ENCODE assay signal across 1 cellular context in the genomic region with DNA sequence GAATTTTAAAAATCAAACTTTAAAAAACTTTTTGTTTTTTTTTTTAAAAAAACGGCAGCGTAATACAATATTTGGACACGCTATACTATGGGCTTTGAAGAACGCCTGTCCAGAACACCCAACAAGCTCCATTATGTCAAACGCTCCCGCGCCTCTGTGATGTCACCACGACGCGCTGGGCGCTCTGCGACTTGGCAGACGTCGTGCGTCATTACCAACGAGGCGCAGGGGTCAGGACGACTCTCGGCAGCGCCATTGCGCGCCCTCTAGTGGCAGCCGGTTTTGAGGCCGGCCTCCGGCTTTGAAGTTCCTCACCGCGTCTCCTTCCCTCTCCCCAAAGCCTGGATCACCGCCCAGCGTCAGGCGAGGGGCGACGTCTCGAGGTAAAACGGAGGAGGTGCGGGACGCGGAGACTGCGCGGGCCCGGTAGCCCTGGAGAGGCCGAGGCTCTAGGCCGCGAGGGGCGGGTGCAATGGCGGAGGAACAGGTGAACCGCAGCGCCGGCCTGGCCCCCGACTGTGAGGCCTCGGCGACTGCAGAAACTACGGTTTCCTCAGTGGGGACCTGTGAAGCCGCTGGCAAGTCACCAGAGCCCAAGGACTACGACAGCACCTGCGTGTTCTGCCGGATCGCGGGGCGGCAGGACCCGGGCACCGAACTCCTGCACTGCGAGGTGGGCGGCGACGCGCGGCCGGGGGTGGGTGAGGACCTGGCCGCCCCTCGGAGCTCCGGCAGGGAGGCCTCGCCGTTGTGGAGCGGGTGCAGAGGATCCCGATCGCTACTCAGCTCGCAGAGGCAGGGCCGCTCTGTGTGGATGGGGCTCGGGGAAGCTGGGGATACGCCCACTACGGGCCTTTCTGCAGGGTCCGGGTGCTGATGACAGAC.
TF ChIP-seq lines count a peak whose summit lies in the region.

A gene (plus strand): TSS at position 265 of the 885 bp plus-strand sequence. CDS start 208 bp downstream, at position 473.

TF ChIP-seq in GM12878, 131 proteins besides CTCF, POLR2A, EP300 and RAD21 (continued from another document and continues in another):
- TF ChIP-seq, protein P1, sequence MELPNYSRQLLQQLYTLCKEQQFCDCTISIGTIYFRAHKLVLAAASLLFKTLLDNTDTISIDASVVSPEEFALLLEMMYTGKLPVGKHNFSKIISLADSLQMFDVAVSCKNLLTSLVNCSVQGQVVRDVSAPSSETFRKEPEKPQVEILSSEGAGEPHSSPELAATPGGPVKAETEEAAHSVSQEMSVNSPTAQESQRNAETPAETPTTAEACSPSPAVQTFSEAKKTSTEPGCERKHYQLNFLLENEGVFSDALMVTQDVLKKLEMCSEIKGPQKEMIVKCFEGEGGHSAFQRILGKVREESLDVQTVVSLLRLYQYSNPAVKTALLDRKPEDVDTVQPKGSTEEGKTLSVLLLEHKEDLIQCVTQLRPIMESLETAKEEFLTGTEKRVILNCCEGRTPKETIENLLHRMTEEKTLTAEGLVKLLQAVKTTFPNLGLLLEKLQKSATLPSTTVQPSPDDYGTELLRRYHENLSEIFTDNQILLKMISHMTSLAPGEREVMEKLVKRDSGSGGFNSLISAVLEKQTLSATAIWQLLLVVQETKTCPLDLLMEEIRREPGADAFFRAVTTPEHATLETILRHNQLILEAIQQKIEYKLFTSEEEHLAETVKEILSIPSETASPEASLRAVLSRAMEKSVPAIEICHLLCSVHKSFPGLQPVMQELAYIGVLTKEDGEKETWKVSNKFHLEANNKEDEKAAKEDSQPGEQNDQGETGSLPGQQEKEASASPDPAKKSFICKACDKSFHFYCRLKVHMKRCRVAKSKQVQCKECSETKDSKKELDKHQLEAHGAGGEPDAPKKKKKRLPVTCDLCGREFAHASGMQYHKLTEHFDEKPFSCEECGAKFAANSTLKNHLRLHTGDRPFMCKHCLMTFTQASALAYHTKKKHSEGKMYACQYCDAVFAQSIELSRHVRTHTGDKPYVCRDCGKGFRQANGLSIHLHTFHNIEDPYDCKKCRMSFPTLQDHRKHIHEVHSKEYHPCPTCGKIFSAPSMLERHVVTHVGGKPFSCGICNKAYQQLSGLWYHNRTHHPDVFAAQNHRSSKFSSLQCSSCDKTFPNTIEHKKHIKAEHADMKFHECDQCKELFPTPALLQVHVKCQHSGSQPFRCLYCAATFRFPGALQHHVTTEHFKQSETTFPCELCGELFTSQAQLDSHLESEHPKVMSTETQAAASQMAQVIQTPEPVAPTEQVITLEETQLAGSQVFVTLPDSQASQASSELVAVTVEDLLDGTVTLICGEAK (IDR thresholded peaks at IDR 0.05; ENCODE audit: borderline replicate concordance), result no peak; the same call in 1 of the 2 replicates
- TF ChIP-seq NFYA (IDR thresholded peaks at IDR 0.05; ENCODE audit: borderline replicate concordance, low read depth, low read length) (no peak), RELA (IDR thresholded peaks at IDR 0.05; ENCODE audit: borderline replicate concordance, partially characterized antibody) (peak; percentile 17), TARDBP (IDR thresholded peaks at IDR 0.05; ENCODE audit: borderline replicate concordance) (0 out of 2 replicates have a peak, but pooled peaks have one; percentile 9), ZNF217 (IDR thresholded peaks at IDR 0.05) (0 out of 2 replicates have a peak, but pooled peaks have one; percentile 59), TCF12 (IDR thresholded peaks at IDR 0.05; ENCODE audit: low read depth, low read length) (peak; percentile 12; the same call in 1 of the 2 replicates), CHD4 (IDR thresholded peaks at IDR 0.05) (no peak), RUNX3 (IDR thresholded peaks at IDR 0.05; ENCODE audit: low read length) (peak; percentile 73), ZNF207 (IDR thresholded peaks at IDR 0.05; ENCODE audit: borderline replicate concordance) (peak; percentile 79; the same call in 1 of the 2 replicates), CBFB (IDR thresholded peaks at IDR 0.05; ENCODE audit: low read depth) (peak; percentile 66; the same call in 1 of the 2 replicates), EGR1 (IDR thresholded peaks at IDR 0.05; ENCODE audit: borderline replicate concordance in 1 of 2, low read depth in 2 of 2, low read length in 2 of 2) (peak; percentile 25 to 95; a peak in 1 of 3 replicates), JUND (IDR thresholded peaks at IDR 0.05; ENCODE audit: low read depth, low read length) (peak; percentile 33; the same call in 1 of the 2 replicates), NBN (IDR thresholded peaks at IDR 0.05) (peak; percentile 96), NR2C1 (IDR thresholded peaks at IDR 0.05) (peak; percentile 85), GATAD2B (conservative IDR thresholded peaks at IDR 0.05; ENCODE audit: low read depth) (peak; percentile 81), ETV6 (conservative IDR thresholded peaks at IDR 0.05 in 1 of 2, IDR thresholded peaks at IDR 0.05 in 1 of 2; ENCODE audit: borderline replicate concordance in 1 of 2, low read depth in 1 of 2) (peak in 1 of 2 experiments; percentile 23; a peak in 1 of 4 replicates), ESRRA (IDR thresholded peaks at IDR 0.05; ENCODE audit: low read length) (0 out of 2 replicates have a peak, but pooled peaks have one; percentile 29), IRF4 (IDR thresholded peaks at IDR 0.05; ENCODE audit: low read depth, low read length) (peak; percentile 65), CREM (IDR thresholded peaks at IDR 0.05; ENCODE audit: low read depth) (peak; percentile 99), FOXM1 (IDR thresholded peaks at IDR 0.05; ENCODE audit: low read depth, low read length) (peak; percentile 63; the same call in 1 of the 2 replicates)
- TF ChIP-seq, protein P2, sequence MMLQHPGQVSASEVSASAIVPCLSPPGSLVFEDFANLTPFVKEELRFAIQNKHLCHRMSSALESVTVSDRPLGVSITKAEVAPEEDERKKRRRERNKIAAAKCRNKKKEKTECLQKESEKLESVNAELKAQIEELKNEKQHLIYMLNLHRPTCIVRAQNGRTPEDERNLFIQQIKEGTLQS (IDR thresholded peaks at IDR 0.05; ENCODE audit: borderline replicate concordance, extremely low read depth, low read depth, low read length), result 0 out of 2 replicates have a peak, but pooled peaks have one; percentile 49
- TF ChIP-seq, protein P3, sequence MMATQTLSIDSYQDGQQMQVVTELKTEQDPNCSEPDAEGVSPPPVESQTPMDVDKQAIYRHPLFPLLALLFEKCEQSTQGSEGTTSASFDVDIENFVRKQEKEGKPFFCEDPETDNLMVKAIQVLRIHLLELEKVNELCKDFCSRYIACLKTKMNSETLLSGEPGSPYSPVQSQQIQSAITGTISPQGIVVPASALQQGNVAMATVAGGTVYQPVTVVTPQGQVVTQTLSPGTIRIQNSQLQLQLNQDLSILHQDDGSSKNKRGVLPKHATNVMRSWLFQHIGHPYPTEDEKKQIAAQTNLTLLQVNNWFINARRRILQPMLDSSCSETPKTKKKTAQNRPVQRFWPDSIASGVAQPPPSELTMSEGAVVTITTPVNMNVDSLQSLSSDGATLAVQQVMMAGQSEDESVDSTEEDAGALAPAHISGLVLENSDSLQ (IDR thresholded peaks at IDR 0.05), result peak; percentile 63
- TF ChIP-seq, protein P4, sequence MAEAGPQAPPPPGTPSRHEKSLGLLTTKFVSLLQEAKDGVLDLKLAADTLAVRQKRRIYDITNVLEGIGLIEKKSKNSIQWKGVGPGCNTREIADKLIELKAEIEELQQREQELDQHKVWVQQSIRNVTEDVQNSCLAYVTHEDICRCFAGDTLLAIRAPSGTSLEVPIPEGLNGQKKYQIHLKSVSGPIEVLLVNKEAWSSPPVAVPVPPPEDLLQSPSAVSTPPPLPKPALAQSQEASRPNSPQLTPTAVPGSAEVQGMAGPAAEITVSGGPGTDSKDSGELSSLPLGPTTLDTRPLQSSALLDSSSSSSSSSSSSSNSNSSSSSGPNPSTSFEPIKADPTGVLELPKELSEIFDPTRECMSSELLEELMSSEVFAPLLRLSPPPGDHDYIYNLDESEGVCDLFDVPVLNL (IDR thresholded peaks at IDR 0.05; ENCODE audit: low read depth, low read length), result peak; percentile 86
- TF ChIP-seq, protein P5, sequence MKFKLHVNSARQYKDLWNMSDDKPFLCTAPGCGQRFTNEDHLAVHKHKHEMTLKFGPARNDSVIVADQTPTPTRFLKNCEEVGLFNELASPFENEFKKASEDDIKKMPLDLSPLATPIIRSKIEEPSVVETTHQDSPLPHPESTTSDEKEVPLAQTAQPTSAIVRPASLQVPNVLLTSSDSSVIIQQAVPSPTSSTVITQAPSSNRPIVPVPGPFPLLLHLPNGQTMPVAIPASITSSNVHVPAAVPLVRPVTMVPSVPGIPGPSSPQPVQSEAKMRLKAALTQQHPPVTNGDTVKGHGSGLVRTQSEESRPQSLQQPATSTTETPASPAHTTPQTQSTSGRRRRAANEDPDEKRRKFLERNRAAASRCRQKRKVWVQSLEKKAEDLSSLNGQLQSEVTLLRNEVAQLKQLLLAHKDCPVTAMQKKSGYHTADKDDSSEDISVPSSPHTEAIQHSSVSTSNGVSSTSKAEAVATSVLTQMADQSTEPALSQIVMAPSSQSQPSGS (IDR thresholded peaks at IDR 0.05; ENCODE audit: low read length), result peak; percentile 69; the same call in 1 of the 2 replicates
- TF ChIP-seq, protein P6, sequence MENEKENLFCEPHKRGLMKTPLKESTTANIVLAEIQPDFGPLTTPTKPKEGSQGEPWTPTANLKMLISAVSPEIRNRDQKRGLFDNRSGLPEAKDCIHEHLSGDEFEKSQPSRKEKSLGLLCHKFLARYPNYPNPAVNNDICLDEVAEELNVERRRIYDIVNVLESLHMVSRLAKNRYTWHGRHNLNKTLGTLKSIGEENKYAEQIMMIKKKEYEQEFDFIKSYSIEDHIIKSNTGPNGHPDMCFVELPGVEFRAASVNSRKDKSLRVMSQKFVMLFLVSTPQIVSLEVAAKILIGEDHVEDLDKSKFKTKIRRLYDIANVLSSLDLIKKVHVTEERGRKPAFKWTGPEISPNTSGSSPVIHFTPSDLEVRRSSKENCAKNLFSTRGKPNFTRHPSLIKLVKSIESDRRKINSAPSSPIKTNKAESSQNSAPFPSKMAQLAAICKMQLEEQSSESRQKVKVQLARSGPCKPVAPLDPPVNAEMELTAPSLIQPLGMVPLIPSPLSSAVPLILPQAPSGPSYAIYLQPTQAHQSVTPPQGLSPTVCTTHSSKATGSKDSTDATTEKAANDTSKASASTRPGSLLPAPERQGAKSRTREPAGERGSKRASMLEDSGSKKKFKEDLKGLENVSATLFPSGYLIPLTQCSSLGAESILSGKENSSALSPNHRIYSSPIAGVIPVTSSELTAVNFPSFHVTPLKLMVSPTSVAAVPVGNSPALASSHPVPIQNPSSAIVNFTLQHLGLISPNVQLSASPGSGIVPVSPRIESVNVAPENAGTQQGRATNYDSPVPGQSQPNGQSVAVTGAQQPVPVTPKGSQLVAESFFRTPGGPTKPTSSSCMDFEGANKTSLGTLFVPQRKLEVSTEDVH (IDR thresholded peaks at IDR 0.05; ENCODE audit: low read depth, partially characterized antibody), result peak; percentile 70
- TF ChIP-seq, protein P7, sequence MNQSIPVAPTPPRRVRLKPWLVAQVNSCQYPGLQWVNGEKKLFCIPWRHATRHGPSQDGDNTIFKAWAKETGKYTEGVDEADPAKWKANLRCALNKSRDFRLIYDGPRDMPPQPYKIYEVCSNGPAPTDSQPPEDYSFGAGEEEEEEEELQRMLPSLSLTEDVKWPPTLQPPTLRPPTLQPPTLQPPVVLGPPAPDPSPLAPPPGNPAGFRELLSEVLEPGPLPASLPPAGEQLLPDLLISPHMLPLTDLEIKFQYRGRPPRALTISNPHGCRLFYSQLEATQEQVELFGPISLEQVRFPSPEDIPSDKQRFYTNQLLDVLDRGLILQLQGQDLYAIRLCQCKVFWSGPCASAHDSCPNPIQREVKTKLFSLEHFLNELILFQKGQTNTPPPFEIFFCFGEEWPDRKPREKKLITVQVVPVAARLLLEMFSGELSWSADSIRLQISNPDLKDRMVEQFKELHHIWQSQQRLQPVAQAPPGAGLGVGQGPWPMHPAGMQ (IDR thresholded peaks at IDR 0.05; ENCODE audit: borderline replicate concordance), result no peak
- TF ChIP-seq, protein P8, sequence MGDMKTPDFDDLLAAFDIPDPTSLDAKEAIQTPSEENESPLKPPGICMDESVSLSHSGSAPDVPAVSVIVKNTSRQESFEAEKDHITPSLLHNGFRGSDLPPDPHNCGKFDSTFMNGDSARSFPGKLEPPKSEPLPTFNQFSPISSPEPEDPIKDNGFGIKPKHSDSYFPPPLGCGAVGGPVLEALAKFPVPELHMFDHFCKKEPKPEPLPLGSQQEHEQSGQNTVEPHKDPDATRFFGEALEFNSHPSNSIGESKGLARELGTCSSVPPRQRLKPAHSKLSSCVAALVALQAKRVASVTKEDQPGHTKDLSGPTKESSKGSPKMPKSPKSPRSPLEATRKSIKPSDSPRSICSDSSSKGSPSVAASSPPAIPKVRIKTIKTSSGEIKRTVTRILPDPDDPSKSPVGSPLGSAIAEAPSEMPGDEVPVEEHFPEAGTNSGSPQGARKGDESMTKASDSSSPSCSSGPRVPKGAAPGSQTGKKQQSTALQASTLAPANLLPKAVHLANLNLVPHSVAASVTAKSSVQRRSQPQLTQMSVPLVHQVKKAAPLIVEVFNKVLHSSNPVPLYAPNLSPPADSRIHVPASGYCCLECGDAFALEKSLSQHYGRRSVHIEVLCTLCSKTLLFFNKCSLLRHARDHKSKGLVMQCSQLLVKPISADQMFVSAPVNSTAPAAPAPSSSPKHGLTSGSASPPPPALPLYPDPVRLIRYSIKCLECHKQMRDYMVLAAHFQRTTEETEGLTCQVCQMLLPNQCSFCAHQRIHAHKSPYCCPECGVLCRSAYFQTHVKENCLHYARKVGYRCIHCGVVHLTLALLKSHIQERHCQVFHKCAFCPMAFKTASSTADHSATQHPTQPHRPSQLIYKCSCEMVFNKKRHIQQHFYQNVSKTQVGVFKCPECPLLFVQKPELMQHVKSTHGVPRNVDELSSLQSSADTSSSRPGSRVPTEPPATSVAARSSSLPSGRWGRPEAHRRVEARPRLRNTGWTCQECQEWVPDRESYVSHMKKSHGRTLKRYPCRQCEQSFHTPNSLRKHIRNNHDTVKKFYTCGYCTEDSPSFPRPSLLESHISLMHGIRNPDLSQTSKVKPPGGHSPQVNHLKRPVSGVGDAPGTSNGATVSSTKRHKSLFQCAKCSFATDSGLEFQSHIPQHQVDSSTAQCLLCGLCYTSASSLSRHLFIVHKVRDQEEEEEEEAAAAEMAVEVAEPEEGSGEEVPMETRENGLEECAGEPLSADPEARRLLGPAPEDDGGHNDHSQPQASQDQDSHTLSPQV (IDR thresholded peaks at IDR 0.05), result peak; percentile 78; the same call in 1 of the 2 replicates
- TF ChIP-seq, protein P9, sequence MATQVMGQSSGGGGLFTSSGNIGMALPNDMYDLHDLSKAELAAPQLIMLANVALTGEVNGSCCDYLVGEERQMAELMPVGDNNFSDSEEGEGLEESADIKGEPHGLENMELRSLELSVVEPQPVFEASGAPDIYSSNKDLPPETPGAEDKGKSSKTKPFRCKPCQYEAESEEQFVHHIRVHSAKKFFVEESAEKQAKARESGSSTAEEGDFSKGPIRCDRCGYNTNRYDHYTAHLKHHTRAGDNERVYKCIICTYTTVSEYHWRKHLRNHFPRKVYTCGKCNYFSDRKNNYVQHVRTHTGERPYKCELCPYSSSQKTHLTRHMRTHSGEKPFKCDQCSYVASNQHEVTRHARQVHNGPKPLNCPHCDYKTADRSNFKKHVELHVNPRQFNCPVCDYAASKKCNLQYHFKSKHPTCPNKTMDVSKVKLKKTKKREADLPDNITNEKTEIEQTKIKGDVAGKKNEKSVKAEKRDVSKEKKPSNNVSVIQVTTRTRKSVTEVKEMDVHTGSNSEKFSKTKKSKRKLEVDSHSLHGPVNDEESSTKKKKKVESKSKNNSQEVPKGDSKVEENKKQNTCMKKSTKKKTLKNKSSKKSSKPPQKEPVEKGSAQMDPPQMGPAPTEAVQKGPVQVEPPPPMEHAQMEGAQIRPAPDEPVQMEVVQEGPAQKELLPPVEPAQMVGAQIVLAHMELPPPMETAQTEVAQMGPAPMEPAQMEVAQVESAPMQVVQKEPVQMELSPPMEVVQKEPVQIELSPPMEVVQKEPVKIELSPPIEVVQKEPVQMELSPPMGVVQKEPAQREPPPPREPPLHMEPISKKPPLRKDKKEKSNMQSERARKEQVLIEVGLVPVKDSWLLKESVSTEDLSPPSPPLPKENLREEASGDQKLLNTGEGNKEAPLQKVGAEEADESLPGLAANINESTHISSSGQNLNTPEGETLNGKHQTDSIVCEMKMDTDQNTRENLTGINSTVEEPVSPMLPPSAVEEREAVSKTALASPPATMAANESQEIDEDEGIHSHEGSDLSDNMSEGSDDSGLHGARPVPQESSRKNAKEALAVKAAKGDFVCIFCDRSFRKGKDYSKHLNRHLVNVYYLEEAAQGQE (IDR thresholded peaks at IDR 0.05; ENCODE audit: low read depth, low read length), result no peak
